3 cellular contexts compared by ENCODE assay signal in genomic region chr6:62129127-62129526, GRCh38.
"Had no signal": no experiment of that assay in that cellular context is flagged by ENCODE, and none has a peak within 500 bp of the region (broad histone marks: within the 10 kb centered on the region; RNA-seq: fewer than 3 reads in every experiment).

No MANE protein-coding gene starts in this region.

- DNase-seq: GDM1, GF-D8 had no signal

- H3K4me3 ChIP-seq: GM12878 had no signal
